Comparison of ENCODE assay signal across 1 cellular context in the genomic region with DNA sequence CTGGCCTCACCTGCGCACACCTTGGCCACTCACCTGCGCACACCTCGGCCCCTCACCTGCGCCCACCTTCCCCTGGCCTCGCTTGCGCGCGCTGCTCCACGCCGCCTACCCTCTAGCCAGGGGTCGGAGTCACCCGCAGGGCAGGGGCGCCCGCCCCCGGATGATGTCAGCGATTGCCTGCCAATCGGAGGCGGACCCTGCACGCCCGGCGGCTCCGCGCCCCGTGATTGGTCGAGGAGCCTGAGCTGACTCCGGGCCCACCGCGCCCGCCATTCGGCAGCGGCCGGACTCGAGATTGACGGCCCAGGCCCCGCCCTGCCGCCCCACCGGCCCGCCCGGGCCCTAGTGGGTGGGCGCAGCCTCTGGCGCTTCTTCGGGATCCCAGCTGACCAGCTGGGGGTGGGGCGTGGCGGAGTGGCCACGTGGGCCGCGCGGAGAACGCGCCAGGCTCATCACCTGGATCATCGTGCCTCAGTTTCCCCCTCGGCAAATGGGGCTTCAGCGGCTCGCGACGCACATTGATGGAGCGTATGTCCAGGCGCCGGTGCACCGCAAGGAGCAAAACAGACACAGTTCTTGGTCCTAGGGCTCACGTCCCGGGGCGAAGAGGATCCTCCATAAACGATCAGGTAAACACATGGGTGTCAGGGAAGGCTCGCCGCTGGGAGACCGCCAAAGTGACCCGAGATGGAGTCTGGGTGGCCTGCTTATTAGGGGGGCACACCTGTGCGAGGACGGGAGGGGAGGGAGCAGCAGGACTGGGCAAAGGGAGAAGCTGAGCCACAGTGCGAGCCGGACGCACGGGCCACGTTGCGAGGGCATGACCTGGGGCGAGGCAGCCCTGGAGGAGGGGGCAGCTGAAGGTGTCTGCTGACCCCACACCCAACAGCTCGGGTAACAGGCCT.
A peak's percentile ranks its signal among the peaks of the same experiment; 100 is the strongest.
TF ChIP-seq lines count a peak whose summit lies in the region.

A gene with protein sequence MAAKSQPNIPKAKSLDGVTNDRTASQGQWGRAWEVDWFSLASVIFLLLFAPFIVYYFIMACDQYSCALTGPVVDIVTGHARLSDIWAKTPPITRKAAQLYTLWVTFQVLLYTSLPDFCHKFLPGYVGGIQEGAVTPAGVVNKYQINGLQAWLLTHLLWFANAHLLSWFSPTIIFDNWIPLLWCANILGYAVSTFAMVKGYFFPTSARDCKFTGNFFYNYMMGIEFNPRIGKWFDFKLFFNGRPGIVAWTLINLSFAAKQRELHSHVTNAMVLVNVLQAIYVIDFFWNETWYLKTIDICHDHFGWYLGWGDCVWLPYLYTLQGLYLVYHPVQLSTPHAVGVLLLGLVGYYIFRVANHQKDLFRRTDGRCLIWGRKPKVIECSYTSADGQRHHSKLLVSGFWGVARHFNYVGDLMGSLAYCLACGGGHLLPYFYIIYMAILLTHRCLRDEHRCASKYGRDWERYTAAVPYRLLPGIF (minus strand): TSS at position 137 of the 905 bp plus-strand sequence. CDS start 3,441 bp downstream, outside the sequence.

TF ChIP-seq in HepG2, 621 proteins besides CTCF, POLR2A, EP300 and RAD21 (continued from another document and continues in another):
- TF ChIP-seq ARID3A (IDR thresholded peaks at IDR 0.05; ENCODE audit: low read depth, low read length) = no peak
- peak; percentile 75 for TF ChIP-seq BRD4 (CRISPR knock-in tag; IDR thresholded peaks at IDR 0.05)
- TF ChIP-seq ELK4 (CRISPR knock-in tag; IDR thresholded peaks at IDR 0.05; ENCODE audit: borderline replicate concordance) = no peak
- TF ChIP-seq ZFP62 (CRISPR knock-in tag; IDR thresholded peaks at IDR 0.05) = no peak
- TF ChIP-seq, protein P1, sequence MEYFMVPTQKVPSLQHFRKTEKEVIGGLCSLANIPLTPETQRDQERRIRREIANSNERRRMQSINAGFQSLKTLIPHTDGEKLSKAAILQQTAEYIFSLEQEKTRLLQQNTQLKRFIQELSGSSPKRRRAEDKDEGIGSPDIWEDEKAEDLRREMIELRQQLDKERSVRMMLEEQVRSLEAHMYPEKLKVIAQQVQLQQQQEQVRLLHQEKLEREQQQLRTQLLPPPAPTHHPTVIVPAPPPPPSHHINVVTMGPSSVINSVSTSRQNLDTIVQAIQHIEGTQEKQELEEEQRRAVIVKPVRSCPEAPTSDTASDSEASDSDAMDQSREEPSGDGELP (IDR thresholded peaks at IDR 0.05; ENCODE audit: borderline replicate concordance, low read depth) = peak; percentile 99
- no peak for TF ChIP-seq HNF1A (IDR thresholded peaks at IDR 0.05; ENCODE audit: low read depth)
- no peak; the same call in none of the 2 replicates for TF ChIP-seq HNF1A (CRISPR knock-in tag; IDR thresholded peaks at IDR 0.05; ENCODE audit: borderline replicate concordance)
- TF ChIP-seq ZNF432 (CRISPR knock-in tag; IDR thresholded peaks at IDR 0.05; ENCODE audit: borderline replicate concordance) = no peak
- TF ChIP-seq ARNT2 (CRISPR knock-in tag; IDR thresholded peaks at IDR 0.05; ENCODE audit: low read depth) = peak; percentile 81; the same call in 1 of the 2 replicates
- 0 out of 2 replicates have a peak, but pooled peaks have one; percentile 12 for TF ChIP-seq ZNF644 (CRISPR knock-in tag; IDR thresholded peaks at IDR 0.05; ENCODE audit: low read depth)
- no peak for TF ChIP-seq SMARCC2 (IDR thresholded peaks at IDR 0.05)
- no peak for TF ChIP-seq NR3C1 (CRISPR knock-in tag; IDR thresholded peaks at IDR 0.05)
- no peak for TF ChIP-seq SSRP1 (CRISPR knock-in tag; IDR thresholded peaks at IDR 0.05)
- TF ChIP-seq ZNF451 (CRISPR knock-in tag; IDR thresholded peaks at IDR 0.05) = peak; percentile 51
- TF ChIP-seq ZNF263 (CRISPR knock-in tag; IDR thresholded peaks at IDR 0.05) = no peak
- no peak for TF ChIP-seq PLRG1 (conservative IDR thresholded peaks at IDR 0.05)
- peak; percentile 30; the same call in 1 of the 2 replicates for TF ChIP-seq ZNF331 (CRISPR knock-in tag; IDR thresholded peaks at IDR 0.05)
- TF ChIP-seq ZNF761 (CRISPR knock-in tag; conservative IDR thresholded peaks at IDR 0.05) = no peak
- TF ChIP-seq SMC3 (IDR thresholded peaks at IDR 0.05; ENCODE audit: low read length) = no peak
- no peak for TF ChIP-seq BCLAF1 (IDR thresholded peaks at IDR 0.05)
- no peak for TF ChIP-seq THYN1 (CRISPR knock-in tag; IDR thresholded peaks at IDR 0.05; ENCODE audit: borderline replicate concordance, low read depth)
- TF ChIP-seq ZNF460 (CRISPR knock-in tag; IDR thresholded peaks at IDR 0.05; ENCODE audit: borderline replicate concordance) = no peak
- TF ChIP-seq ZNF12 (CRISPR knock-in tag; IDR thresholded peaks at IDR 0.05) = no peak
- no peak for TF ChIP-seq GPN1 (CRISPR knock-in tag; IDR thresholded peaks at IDR 0.05; ENCODE audit: borderline replicate concordance)
- peak; percentile 75 for TF ChIP-seq ZFX (CRISPR knock-in tag; IDR thresholded peaks at IDR 0.05; ENCODE audit: low read depth)
- 0 out of 2 replicates have a peak, but pooled peaks have one; percentile 7 for TF ChIP-seq PPARG (CRISPR knock-in tag; conservative IDR thresholded peaks at IDR 0.05)
- TF ChIP-seq, protein P2, sequence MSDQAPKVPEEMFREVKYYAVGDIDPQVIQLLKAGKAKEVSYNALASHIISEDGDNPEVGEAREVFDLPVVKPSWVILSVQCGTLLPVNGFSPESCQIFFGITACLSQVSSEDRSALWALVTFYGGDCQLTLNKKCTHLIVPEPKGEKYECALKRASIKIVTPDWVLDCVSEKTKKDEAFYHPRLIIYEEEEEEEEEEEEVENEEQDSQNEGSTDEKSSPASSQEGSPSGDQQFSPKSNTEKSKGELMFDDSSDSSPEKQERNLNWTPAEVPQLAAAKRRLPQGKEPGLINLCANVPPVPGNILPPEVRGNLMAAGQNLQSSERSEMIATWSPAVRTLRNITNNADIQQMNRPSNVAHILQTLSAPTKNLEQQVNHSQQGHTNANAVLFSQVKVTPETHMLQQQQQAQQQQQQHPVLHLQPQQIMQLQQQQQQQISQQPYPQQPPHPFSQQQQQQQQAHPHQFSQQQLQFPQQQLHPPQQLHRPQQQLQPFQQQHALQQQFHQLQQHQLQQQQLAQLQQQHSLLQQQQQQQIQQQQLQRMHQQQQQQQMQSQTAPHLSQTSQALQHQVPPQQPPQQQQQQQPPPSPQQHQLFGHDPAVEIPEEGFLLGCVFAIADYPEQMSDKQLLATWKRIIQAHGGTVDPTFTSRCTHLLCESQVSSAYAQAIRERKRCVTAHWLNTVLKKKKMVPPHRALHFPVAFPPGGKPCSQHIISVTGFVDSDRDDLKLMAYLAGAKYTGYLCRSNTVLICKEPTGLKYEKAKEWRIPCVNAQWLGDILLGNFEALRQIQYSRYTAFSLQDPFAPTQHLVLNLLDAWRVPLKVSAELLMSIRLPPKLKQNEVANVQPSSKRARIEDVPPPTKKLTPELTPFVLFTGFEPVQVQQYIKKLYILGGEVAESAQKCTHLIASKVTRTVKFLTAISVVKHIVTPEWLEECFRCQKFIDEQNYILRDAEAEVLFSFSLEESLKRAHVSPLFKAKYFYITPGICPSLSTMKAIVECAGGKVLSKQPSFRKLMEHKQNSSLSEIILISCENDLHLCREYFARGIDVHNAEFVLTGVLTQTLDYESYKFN (CRISPR knock-in tag; conservative IDR thresholded peaks at IDR 0.05) = peak; percentile 17
- TF ChIP-seq RBM22 (optimal IDR thresholded peaks at IDR 0.05; ENCODE audit: low read length) = no peak
- no peak for TF ChIP-seq RFX3 (CRISPR knock-in tag; IDR thresholded peaks at IDR 0.05)
- TF ChIP-seq PHF21A (CRISPR knock-in tag; IDR thresholded peaks at IDR 0.05) = peak; percentile 74; the same call in 1 of the 2 replicates
- TF ChIP-seq TOPORS (CRISPR knock-in tag; IDR thresholded peaks at IDR 0.05) = peak; percentile 46; the same call in 1 of the 2 replicates
- no peak for TF ChIP-seq ONECUT2 (CRISPR knock-in tag; IDR thresholded peaks at IDR 0.05)
- TF ChIP-seq ZNF564 (CRISPR knock-in tag; IDR thresholded peaks at IDR 0.05) = no peak; the same call in 1 of the 2 replicates
- TF ChIP-seq, protein P3, sequence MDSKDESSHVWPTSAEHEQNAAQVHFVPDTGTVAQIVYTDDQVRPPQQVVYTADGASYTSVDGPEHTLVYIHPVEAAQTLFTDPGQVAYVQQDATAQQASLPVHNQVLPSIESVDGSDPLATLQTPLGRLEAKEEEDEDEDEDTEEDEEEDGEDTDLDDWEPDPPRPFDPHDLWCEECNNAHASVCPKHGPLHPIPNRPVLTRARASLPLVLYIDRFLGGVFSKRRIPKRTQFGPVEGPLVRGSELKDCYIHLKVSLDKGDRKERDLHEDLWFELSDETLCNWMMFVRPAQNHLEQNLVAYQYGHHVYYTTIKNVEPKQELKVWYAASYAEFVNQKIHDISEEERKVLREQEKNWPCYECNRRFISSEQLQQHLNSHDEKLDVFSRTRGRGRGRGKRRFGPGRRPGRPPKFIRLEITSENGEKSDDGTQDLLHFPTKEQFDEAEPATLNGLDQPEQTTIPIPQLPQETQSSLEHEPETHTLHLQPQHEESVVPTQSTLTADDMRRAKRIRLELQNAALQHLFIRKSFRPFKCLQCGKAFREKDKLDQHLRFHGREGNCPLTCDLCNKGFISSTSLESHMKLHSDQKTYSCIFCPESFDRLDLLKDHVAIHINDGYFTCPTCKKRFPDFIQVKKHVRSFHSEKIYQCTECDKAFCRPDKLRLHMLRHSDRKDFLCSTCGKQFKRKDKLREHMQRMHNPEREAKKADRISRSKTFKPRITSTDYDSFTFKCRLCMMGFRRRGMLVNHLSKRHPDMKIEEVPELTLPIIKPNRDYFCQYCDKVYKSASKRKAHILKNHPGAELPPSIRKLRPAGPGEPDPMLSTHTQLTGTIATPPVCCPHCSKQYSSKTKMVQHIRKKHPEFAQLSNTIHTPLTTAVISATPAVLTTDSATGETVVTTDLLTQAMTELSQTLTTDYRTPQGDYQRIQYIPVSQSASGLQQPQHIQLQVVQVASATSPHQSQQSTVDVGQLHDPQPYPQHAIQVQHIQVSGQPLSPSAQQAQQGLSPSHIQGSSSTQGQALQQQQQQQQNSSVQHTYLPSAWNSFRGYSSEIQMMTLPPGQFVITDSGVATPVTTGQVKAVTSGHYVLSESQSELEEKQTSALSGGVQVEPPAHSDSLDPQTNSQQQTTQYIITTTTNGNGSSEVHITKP (CRISPR knock-in tag; IDR thresholded peaks at IDR 0.05; ENCODE audit: low read depth) = no peak
